Comparison of ENCODE assay signal across 15 cellular contexts in genomic region chr9:6938447-6938846, GRCh38.
A peak's percentile ranks its signal among the peaks of the same experiment; 100 is the strongest.
DNase-seq lines count a peak whose midpoint lies in the region; ATAC-seq and TF ChIP-seq lines count a peak whose summit lies in the region.
"Had no signal": no experiment of that assay in that cellular context is flagged by ENCODE, and none has a peak within 500 bp of the region (broad histone marks: within the 10 kb centered on the region; RNA-seq: fewer than 3 reads in every experiment).

No MANE protein-coding gene starts in this region.

- H3K4me1 Mint-ChIP-seq in HFFc6 (ENCODE audit: low read depth): peaks cover 31% of the 10 kb centered on the region

- POLR2A ChIA-PET in AG04449 (lab: Yijun Ruan, JAX): interaction anchor here (0.9 kb wide), 1 partner anchor 10 kb away, joined by 3 read pairs; no protein-coding TSS in a partner anchor

- DNase-seq in AG04449 (ENCODE audit: low read depth, low spot score) (peak; percentile 96), HFFc6 (peak; percentile 90), amniotic epithelial cell (ENCODE audit: low read depth) (peak; percentile 97), inferior parietal cortex (ENCODE audit: extremely low spot score) (peak; percentile 48), NOMO-1 treated with dmso at 0.1 percent for 144 hours (lab: John Stamatoyannopoulos, UW; ENCODE audit: unreplicated experiment) (no peak)
- DNase-seq: CD4-positive, alpha-beta T cell; H7; mucosa of descending colon had no signal

- TF ChIP-seq CTCF in AG04449 (IDR thresholded peaks at IDR 0.05; ENCODE audit: insufficient read depth, low read length, missing control alignments) (no peak), HFFc6 (IDR thresholded peaks at IDR 0.05) (no peak)

- ATAC-seq in HG02840 (IDR thresholded peaks at IDR 0.05; ENCODE audit: low FRiP score, unreplicated experiment) (no peak), HG02870 (IDR thresholded peaks at IDR 0.05; ENCODE audit: unreplicated experiment) (no peak), GM19455 (IDR thresholded peaks at IDR 0.05; ENCODE audit: unreplicated experiment) (no peak)
- ATAC-seq: esophagus mucosa, mucosa of descending colon, WTC11 had no signal

- H3K27me3 Mint-ChIP-seq in HFFc6 (ENCODE audit: insufficient read depth): no peaks in the 10 kb centered on the region
- H3K27me3 Mint-ChIP-seq: activated naive CD8-positive, alpha-beta T cell; CD4-positive, alpha-beta T cell had no signal

- CTCF ChIA-PET in AG04449 (lab: Yijun Ruan, JAX): interaction anchor here (0.7 to 1.1 kb wide), 3 partner anchors 12 to 247 kb away, joined by 3 read pairs; no protein-coding TSS in a partner anchor

- peaks cover 4% of the 10 kb centered on the region; the same call in 1 of the 2 replicates for H3K36me3 Mint-ChIP-seq in HFFc6 (ENCODE audit: low read depth)

- no peaks in the 10 kb centered on the region for H3K9me3 Mint-ChIP-seq in HFFc6

- H3K4me3 ChIP-seq in AG04449 (ENCODE audit: low read depth, low read length): no peak overlapping the region
- H3K4me3 ChIP-seq: mucosa of descending colon, suprapubic skin had no signal

- peak overlapping the region; percentile 26 for H3K27ac Mint-ChIP-seq in HFFc6
- H3K27ac Mint-ChIP-seq: activated naive CD8-positive, alpha-beta T cell; CD4-positive, alpha-beta T cell; WTC11 had no signal

- peak overlapping the region; percentile 2 for H3K4me3 Mint-ChIP-seq in HFFc6
- H3K4me3 Mint-ChIP-seq: activated naive CD8-positive, alpha-beta T cell; CD4-positive, alpha-beta T cell; WTC11 had no signal
